1 cellular context compared by ENCODE assay signal in the genomic region with DNA sequence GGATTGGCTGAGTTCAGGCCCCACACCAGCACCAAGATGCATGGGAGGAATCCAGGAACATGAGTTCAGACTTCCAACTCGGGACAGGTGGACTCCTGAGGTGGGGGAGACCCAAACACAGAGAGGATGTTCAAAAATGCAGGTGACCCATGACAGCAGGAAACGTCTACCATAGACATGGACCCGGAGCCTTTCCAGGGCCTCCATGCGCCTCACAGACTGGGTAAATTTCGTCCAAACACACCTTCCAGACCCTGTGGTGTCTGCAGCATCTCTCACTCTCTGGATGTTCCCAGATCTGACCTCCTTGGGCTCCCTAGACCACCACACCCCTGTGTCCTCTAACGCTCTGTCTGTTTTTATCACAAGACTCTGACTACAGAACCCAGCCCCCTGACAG.
TF ChIP-seq lines count a peak whose summit lies in the region.

No MANE protein-coding gene starts in this region.

TF ChIP-seq in GM23338, 12 proteins besides CTCF, POLR2A, EP300 and RAD21:
- TF ChIP-seq, protein P1, sequence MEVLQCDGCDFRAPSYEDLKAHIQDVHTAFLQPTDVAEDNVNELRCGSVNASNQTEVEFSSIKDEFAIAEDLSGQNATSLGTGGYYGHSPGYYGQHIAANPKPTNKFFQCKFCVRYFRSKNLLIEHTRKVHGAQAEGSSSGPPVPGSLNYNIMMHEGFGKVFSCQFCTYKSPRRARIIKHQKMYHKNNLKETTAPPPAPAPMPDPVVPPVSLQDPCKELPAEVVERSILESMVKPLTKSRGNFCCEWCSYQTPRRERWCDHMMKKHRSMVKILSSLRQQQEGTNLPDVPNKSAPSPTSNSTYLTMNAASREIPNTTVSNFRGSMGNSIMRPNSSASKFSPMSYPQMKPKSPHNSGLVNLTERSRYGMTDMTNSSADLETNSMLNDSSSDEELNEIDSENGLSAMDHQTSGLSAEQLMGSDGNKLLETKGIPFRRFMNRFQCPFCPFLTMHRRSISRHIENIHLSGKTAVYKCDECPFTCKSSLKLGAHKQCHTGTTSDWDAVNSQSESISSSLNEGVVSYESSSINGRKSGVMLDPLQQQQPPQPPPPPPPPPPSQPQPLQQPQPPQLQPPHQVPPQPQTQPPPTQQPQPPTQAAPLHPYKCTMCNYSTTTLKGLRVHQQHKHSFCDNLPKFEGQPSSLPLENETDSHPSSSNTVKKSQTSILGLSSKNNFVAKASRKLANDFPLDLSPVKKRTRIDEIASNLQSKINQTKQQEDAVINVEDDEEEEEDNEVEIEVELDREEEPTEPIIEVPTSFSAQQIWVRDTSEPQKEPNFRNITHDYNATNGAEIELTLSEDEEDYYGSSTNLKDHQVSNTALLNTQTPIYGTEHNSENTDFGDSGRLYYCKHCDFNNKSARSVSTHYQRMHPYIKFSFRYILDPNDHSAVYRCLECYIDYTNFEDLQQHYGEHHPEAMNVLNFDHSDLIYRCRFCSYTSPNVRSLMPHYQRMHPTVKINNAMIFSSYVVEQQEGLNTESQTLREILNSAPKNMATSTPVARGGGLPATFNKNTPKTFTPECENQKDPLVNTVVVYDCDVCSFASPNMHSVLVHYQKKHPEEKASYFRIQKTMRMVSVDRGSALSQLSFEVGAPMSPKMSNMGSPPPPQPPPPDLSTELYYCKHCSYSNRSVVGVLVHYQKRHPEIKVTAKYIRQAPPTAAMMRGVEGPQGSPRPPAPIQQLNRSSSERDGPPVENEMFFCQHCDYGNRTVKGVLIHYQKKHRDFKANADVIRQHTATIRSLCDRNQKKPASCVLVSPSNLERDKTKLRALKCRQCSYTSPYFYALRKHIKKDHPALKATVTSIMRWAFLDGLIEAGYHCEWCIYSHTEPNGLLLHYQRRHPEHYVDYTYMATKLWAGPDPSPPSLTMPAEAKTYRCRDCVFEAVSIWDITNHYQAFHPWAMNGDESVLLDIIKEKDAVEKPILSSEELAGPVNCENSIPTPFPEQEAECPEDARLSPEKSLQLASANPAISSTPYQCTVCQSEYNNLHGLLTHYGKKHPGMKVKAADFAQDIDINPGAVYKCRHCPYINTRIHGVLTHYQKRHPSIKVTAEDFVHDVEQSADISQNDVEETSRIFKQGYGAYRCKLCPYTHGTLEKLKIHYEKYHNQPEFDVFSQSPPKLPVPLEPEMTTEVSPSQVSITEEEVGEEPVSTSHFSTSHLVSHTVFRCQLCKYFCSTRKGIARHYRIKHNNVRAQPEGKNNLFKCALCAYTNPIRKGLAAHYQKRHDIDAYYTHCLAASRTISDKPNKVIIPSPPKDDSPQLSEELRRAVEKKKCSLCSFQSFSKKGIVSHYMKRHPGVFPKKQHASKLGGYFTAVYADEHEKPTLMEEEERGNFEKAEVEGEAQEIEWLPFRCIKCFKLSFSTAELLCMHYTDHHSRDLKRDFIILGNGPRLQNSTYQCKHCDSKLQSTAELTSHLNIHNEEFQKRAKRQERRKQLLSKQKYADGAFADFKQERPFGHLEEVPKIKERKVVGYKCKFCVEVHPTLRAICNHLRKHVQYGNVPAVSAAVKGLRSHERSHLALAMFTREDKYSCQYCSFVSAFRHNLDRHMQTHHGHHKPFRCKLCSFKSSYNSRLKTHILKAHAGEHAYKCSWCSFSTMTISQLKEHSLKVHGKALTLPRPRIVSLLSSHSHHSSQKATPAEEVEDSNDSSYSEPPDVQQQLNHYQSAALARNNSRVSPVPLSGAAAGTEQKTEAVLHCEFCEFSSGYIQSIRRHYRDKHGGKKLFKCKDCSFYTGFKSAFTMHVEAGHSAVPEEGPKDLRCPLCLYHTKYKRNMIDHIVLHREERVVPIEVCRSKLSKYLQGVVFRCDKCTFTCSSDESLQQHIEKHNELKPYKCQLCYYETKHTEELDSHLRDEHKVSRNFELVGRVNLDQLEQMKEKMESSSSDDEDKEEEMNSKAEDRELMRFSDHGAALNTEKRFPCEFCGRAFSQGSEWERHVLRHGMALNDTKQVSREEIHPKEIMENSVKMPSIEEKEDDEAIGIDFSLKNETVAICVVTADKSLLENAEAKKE (CRISPR knock-in tag; IDR thresholded peaks at IDR 0.05), result no peak
- no peak for TF ChIP-seq POLR2AphosphoS5 (IDR thresholded peaks at IDR 0.05; ENCODE audit: low read depth)
- TF ChIP-seq ZNF331 (CRISPR knock-in tag; IDR thresholded peaks at IDR 0.05; ENCODE audit: low read depth), result no peak
- no peak for TF ChIP-seq NANOG (IDR thresholded peaks at IDR 0.05; ENCODE audit: borderline replicate concordance)
- no peak for TF ChIP-seq EZH2 (IDR thresholded peaks at IDR 0.05; ENCODE audit: low read depth, unreplicated experiment)
- TF ChIP-seq EZH2phosphoT487 (IDR thresholded peaks at IDR 0.05; ENCODE audit: unreplicated experiment), result no peak
- TF ChIP-seq JUNB (IDR thresholded peaks at IDR 0.05; ENCODE audit: unreplicated experiment), result no peak
- TF ChIP-seq, protein P2, sequence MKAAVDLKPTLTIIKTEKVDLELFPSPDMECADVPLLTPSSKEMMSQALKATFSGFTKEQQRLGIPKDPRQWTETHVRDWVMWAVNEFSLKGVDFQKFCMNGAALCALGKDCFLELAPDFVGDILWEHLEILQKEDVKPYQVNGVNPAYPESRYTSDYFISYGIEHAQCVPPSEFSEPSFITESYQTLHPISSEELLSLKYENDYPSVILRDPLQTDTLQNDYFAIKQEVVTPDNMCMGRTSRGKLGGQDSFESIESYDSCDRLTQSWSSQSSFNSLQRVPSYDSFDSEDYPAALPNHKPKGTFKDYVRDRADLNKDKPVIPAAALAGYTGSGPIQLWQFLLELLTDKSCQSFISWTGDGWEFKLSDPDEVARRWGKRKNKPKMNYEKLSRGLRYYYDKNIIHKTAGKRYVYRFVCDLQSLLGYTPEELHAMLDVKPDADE (IDR thresholded peaks at IDR 0.05), result no peak
- TF ChIP-seq, protein P3, sequence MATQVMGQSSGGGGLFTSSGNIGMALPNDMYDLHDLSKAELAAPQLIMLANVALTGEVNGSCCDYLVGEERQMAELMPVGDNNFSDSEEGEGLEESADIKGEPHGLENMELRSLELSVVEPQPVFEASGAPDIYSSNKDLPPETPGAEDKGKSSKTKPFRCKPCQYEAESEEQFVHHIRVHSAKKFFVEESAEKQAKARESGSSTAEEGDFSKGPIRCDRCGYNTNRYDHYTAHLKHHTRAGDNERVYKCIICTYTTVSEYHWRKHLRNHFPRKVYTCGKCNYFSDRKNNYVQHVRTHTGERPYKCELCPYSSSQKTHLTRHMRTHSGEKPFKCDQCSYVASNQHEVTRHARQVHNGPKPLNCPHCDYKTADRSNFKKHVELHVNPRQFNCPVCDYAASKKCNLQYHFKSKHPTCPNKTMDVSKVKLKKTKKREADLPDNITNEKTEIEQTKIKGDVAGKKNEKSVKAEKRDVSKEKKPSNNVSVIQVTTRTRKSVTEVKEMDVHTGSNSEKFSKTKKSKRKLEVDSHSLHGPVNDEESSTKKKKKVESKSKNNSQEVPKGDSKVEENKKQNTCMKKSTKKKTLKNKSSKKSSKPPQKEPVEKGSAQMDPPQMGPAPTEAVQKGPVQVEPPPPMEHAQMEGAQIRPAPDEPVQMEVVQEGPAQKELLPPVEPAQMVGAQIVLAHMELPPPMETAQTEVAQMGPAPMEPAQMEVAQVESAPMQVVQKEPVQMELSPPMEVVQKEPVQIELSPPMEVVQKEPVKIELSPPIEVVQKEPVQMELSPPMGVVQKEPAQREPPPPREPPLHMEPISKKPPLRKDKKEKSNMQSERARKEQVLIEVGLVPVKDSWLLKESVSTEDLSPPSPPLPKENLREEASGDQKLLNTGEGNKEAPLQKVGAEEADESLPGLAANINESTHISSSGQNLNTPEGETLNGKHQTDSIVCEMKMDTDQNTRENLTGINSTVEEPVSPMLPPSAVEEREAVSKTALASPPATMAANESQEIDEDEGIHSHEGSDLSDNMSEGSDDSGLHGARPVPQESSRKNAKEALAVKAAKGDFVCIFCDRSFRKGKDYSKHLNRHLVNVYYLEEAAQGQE (IDR thresholded peaks at IDR 0.05; ENCODE audit: unreplicated experiment), result no peak
- TF ChIP-seq STAT1 (IDR thresholded peaks at IDR 0.05; ENCODE audit: unreplicated experiment), result no peak
- TF ChIP-seq ZNF114 (CRISPR knock-in tag; IDR thresholded peaks at IDR 0.05), result no peak
- TF ChIP-seq CREB1 (CRISPR knock-in tag; IDR thresholded peaks at IDR 0.05; ENCODE audit: low read depth), result no peak
TF ChIP-seq in GM23338: peak in this region for 0.
